8 cellular contexts compared by ENCODE assay signal in the genomic region with DNA sequence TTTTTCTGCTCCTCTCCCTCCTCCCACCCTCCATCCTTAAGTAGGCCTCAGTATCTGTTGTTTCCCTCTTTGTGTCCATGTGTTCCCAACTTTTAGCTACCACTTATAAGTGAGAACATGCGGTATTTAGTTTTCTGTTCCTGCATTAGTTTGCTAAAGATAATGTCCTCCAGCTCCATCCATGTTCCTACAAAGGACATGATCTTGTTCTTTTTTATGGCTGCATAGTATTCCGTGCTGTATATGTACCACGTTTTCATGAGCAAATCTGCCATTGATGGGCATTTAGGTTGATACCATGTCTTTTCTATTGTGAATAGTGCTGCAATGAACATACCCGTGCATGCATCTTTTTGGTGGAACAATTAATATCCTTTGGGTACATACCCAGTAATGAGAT. TPM values are rescaled to one million over a fixed set of nuclear protein-coding genes. Genes with fewer than 3 reads are reported as not detected.
"Had no signal": no experiment of that assay in that cellular context is flagged by ENCODE, and none has a peak within 500 bp of the region (broad histone marks: within the 10 kb centered on the region; RNA-seq: fewer than 3 reads in every experiment).

No MANE protein-coding gene starts in this region.

RNA-seq across cellular contexts. Expression of gene HPGDS, which starts 59.8 kb away (rescaled TPM):
- total RNA-seq: OCI-LY7, PC-3, PC-9, RPMI7951, SJCRH30, SJSA1, SK-MEL-5 had no signal
- polyA plus RNA-seq: SK-N-SH had no signal
